8 cellular contexts compared by ENCODE assay signal in the genomic region with DNA sequence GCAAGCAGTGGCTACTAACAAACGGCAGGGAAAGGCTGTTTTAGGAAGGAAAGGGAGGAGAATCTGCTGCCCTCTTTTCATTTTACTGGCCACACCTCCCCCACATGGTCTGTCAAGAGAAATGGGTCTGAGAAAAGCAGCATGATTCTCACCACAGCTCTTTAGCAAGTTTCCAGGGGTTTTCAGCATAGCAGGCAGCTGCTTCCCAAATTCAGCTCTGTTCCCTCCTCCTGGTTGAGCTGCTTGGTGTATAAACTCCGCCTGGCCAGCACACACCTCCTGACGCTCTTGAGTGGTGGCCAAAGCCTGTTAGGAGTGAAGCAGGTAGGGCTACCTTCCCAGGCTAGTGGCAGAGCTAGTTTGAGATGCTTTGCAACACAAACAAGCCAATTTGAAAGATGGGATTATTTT.
DNase-seq lines count a peak whose midpoint lies in the region; TF ChIP-seq lines count a peak whose summit lies in the region.

No MANE protein-coding gene starts in this region.

- DNase-seq in NCI-H526 (lab: John Stamatoyannopoulos, UW) (peak; percentile 49 to 76), epithelial cell of proximal tubule (ENCODE audit: low read depth) (no peak), ascending aorta (ENCODE audit: low spot score in 2 of 2) (no peak), DMS114 treated with DMSO at 0.1 percent for 48 hours (lab: John Stamatoyannopoulos, UW; ENCODE audit: unreplicated experiment) (no peak), colonic mucosa (no peak)
- DNase-seq in activated T-cell treated with anti-CD3 and anti-CD28 coated beads, Interleukin-2, amount 50 U/mL, for 24 hours = no peak

- H3K4me3 Mint-ChIP-seq in activated T-cell treated with anti-CD3 and anti-CD28 coated beads, Interleukin-2, amount 50 U/mL, for 24 hours = no peak overlapping the region

- intact Hi-C loops in ascending aorta (cut with DNase I) = no loop called here
- intact Hi-C loops in colonic mucosa (cut with DNase I) = loop anchor here (10.0 kb wide), 1 partner anchor 430 kb away; no protein-coding TSS in a partner anchor

- H3K36me3 ChIP-seq in ACC112 (ENCODE audit: insufficient read depth, low read length) (no peaks in the 10 kb centered on the region), muscle layer of duodenum (ENCODE audit: control insufficient read depth in 1 of 2, insufficient read depth in 2 of 2, low read length in 2 of 2) (no peaks in the 10 kb centered on the region), ascending aorta (no peaks in the 10 kb centered on the region), colonic mucosa (no peaks in the 10 kb centered on the region)

- H3K4me1 Mint-ChIP-seq in activated T-cell treated with anti-CD3 and anti-CD28 coated beads, Interleukin-2, amount 50 U/mL, for 24 hours (ENCODE audit: low read depth) = peaks cover 13% of the 10 kb centered on the region

- TF ChIP-seq CTCF in epithelial cell of proximal tubule (conservative IDR thresholded peaks at IDR 0.05; ENCODE audit: low read depth, low read length) = no peak
- no peak for TF ChIP-seq CTCF in ascending aorta (IDR thresholded peaks at IDR 0.05)
- TF ChIP-seq CTCF in colonic mucosa (IDR thresholded peaks at IDR 0.05) = no peak

- H3K36me3 Mint-ChIP-seq in activated T-cell treated with anti-CD3 and anti-CD28 coated beads, Interleukin-2, amount 50 U/mL, for 24 hours (ENCODE audit: low read depth) = no peaks in the 10 kb centered on the region

- peak overlapping the region; percentile 79 for H3K4me3 ChIP-seq in ACC112 (ENCODE audit: low read depth, low read length)
- H3K4me3 ChIP-seq in epithelial cell of proximal tubule (ENCODE audit: low read depth, low read length) = peak overlapping the region; percentile 46
- H3K4me3 ChIP-seq in muscle layer of duodenum (ENCODE audit: low read depth in 1 of 2, low read length in 2 of 2) = peak overlapping the region; percentile 55 to 70
- peak overlapping the region in 1 of 2 donors; percentile 54 for H3K4me3 ChIP-seq in ascending aorta
- H3K4me3 ChIP-seq in colonic mucosa = no peak overlapping the region

- H3K27me3 ChIP-seq in ACC112 (ENCODE audit: insufficient read depth, low read length) = peaks cover 39% of the 10 kb centered on the region
- no peaks in the 10 kb centered on the region for H3K27me3 ChIP-seq in muscle layer of duodenum (ENCODE audit: low read depth, low read length)
- no peaks in the 10 kb centered on the region for H3K27me3 ChIP-seq in ascending aorta
- no peaks in the 10 kb centered on the region for H3K27me3 ChIP-seq in colonic mucosa

- H3K9me3 ChIP-seq in muscle layer of duodenum (ENCODE audit: control insufficient read depth in 1 of 2, low read length in 2 of 2) (no peaks in the 10 kb centered on the region), ascending aorta (no peaks in the 10 kb centered on the region), colonic mucosa (no peaks in the 10 kb centered on the region)

- no peak overlapping the region for H3K9ac ChIP-seq in colonic mucosa (ENCODE audit: low read depth in 2 of 2, low read length in 2 of 2)

- peaks cover 17% of the 10 kb centered on the region for H3K27me3 Mint-ChIP-seq in activated T-cell treated with anti-CD3 and anti-CD28 coated beads, Interleukin-2, amount 50 U/mL, for 24 hours

- H2AFZ ChIP-seq in ACC112 (ENCODE audit: low read length, unreplicated experiment) = peak overlapping the region; percentile 70

- no peak overlapping the region for H3K27ac Mint-ChIP-seq in activated T-cell treated with anti-CD3 and anti-CD28 coated beads, Interleukin-2, amount 50 U/mL, for 24 hours

- no peaks in the 10 kb centered on the region for H3K79me2 ChIP-seq in ACC112 (ENCODE audit: control insufficient read depth, insufficient read depth, low read length, unreplicated experiment)

- H3K4me1 ChIP-seq in ACC112 (ENCODE audit: control insufficient read depth, insufficient read depth, low read length, unreplicated experiment) (peaks cover 8% of the 10 kb centered on the region), muscle layer of duodenum (ENCODE audit: control insufficient read depth in 1 of 2, insufficient read depth in 2 of 2, low read length in 2 of 2) (peaks cover 0 to 15% of the 10 kb centered on the region in 2 donors), ascending aorta (peaks cover 0 to 3% of the 10 kb centered on the region in 2 donors), colonic mucosa (no peaks in the 10 kb centered on the region)

- no peak overlapping the region for H3K27ac ChIP-seq in ACC112 (ENCODE audit: low read depth, low read length)
- H3K27ac ChIP-seq in muscle layer of duodenum (ENCODE audit: low read length) = peak overlapping the region; percentile 46
- H3K27ac ChIP-seq in ascending aorta = no peak overlapping the region
- no peak overlapping the region for H3K27ac ChIP-seq in colonic mucosa

- H3K9me3 Mint-ChIP-seq in activated T-cell treated with anti-CD3 and anti-CD28 coated beads, Interleukin-2, amount 50 U/mL, for 24 hours = no peaks in the 10 kb centered on the region

Comparison
In these comparisons a context has a peak if more than half of its experiments do, and no peak if none do; other contexts are left out.
1. DNase-seq: peak in NCI-H526 (2 of 2); none in epithelial cell of proximal tubule (single experiment), ascending aorta (0 of 2), DMS114 treated with DMSO at 0.1 percent for 48 hours (single experiment), activated T-cell treated with anti-CD3 and anti-CD28 coated beads, Interleukin-2, amount 50 U/mL, for 24 hours (single experiment) and colonic mucosa (single experiment).